Comparison of ENCODE assay signal across 8 cellular contexts in the genomic region with DNA sequence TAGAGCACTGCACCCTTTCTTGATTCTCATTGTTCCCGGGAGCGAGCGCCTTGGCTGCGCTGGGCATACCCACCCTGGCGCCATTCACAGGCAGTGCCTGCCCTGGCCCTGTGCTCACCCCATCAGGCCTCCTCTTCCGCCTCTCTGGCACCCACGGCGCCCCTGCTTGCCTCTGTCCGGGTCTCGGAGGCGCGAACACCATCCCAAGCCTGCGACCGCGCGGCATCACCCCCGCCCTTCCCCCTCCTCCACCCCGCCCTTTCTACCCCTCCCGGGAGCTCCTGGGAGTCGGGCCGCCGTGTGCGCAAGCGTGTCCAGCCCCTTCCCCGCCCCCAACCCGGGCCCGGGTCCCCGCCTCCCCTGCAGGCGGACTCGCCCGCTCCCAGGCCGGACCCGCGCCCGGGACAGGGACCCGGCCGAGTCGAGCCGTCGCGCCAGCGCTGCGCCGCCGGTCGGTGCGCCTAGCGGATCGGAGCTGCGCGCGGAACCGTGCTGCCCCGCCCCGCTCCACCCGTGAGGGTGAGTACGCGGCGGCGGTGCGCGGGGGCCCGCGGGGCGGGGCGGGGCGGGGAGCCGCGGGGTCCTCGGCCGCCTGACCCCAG. TPM values are rescaled to one million over a fixed set of nuclear protein-coding genes. Genes with fewer than 3 reads are reported as not detected.
DNase-seq lines count a peak whose midpoint lies in the region; ATAC-seq, FAIRE-seq and TF ChIP-seq lines count a peak whose summit lies in the region.

A gene with protein sequence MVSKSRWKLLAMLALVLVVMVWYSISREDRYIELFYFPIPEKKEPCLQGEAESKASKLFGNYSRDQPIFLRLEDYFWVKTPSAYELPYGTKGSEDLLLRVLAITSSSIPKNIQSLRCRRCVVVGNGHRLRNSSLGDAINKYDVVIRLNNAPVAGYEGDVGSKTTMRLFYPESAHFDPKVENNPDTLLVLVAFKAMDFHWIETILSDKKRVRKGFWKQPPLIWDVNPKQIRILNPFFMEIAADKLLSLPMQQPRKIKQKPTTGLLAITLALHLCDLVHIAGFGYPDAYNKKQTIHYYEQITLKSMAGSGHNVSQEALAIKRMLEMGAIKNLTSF (plus strand): TSS at position 363 of the 602 bp plus-strand sequence. CDS start 50,470 bp downstream, outside the sequence.

- FAIRE-seq in HepG2 (lab: Jason Lieb, UNC): no peak

- H3K27ac ChIP-seq in coronary artery (peak within 1 kb of the TSS; percentile 90 to 92), HepG2 (ENCODE audit: extremely low read length, insufficient read depth, low read length) (peak within 1 kb of the TSS; percentile 77)

- no peaks in the 10 kb centered on the region; a peak in 1 of 5 replicates for H3K27me3 ChIP-seq in HepG2 (ENCODE audit: control insufficient read depth in 1 of 2, insufficient read depth in 2 of 2, low read length in 2 of 2)

- TF ChIP-seq EP300 in HepG2 (IDR thresholded peaks at IDR 0.05; ENCODE audit: low read depth in 2 of 2, low read length in 2 of 2) (no peak), HepG2 (CRISPR knock-in tag; IDR thresholded peaks at IDR 0.05; ENCODE audit: borderline replicate concordance) (no peak)

- peak within 1 kb of the TSS; percentile 87 for H3K9ac ChIP-seq in HepG2 (ENCODE audit: insufficient read depth, low read depth, low read length)

- H3K36me3 ChIP-seq in HepG2 (replicated peaks in 1 of 2; ENCODE audit: control insufficient read depth in 1 of 2, insufficient read depth in 2 of 2, low read length in 2 of 2): no peaks in the 10 kb centered on the region

- no peak for TF ChIP-seq RAD21 in HepG2 (CRISPR knock-in tag; IDR thresholded peaks at IDR 0.05)

- in situ Hi-C loops in HepG2 (cut with HindIII; ENCODE audit: extremely low pct_ligation_motif_present, low pct_unique_long_range_greater_than_20kb): no loop called here

- peak; percentile 50 to 78 for DNase-seq in NCI-H524 (lab: John Stamatoyannopoulos, UW)
- DNase-seq in NCI-H524 treated with DMSO at 0.1 percent for 48 hours (lab: John Stamatoyannopoulos, UW): no peak
- DNase-seq in NCI-H2196 treated with DMSO at 0.1 percent for 48 hours (lab: John Stamatoyannopoulos, UW; ENCODE audit: unreplicated experiment): peak; percentile 28
- DNase-seq in activated CD4-positive, alpha-beta T cell treated with anti-CD3 and anti-CD28 coated beads for 48 hours: peak; percentile 81
- peak; percentile 89 for DNase-seq in coronary artery (ENCODE audit: low spot score)
- DNase-seq in HepG2 (ENCODE audit: low spot score): peak; percentile 68
- peak; percentile 64 to 68 for DNase-seq in stimulated activated CD4-positive, alpha-beta T cell treated with anti-CD3 and anti-CD28 coated beads, Interleukin-2, amount 100 ng/mL, for 48 hours

- peak in 1 of 2 experiments; percentile 64; a peak in 2 of 4 replicates for TF ChIP-seq POLR2A in HepG2 (IDR thresholded peaks at IDR 0.05; ENCODE audit: insufficient read depth in 1 of 2, low read depth in 2 of 2, low read length in 2 of 2)

- H3K9me3 ChIP-seq in HepG2 (ENCODE audit: low read length): no peaks in the 10 kb centered on the region

- peak within 1 kb of the TSS; percentile 51 for H2AFZ ChIP-seq in HepG2 (ENCODE audit: low read length)

- ATAC-seq in HG02852 (IDR thresholded peaks at IDR 0.05; ENCODE audit: unreplicated experiment): peak; percentile 57
- peak; percentile 69 for ATAC-seq in HepG2

- peaks cover 20% of the 10 kb centered on the region for H3K79me2 ChIP-seq in HepG2 (ENCODE audit: insufficient read depth, low read length)

- intact Hi-C loops in HepG2 (cut with micrococcal nuclease; ENCODE audit: unreplicated experiment): no loop called here

- peak within 1 kb of the TSS; percentile 91 for H3K4me2 ChIP-seq in HepG2 (ENCODE audit: low read depth, low read length)

- H3K4me3 ChIP-seq in coronary artery (peak within 1 kb of the TSS; percentile 87), HepG2 (replicated peaks in 1 of 3; ENCODE audit: insufficient read depth in 1 of 3, low read depth in 2 of 3, low read length in 3 of 3) (peak within 1 kb of the TSS; percentile 86 to 97 (median 86))

- POLR2A ChIA-PET in HepG2 (lab: Yijun Ruan, JAX): interaction anchor here (0.7 to 3.7 kb wide), 6 partner anchors 9 to 86 kb away, joined by 3 to 24 read pairs (median 4); a partner anchor contains a TSS

- CTCF ChIA-PET in HepG2 (lab: Yijun Ruan, JAX; ENCODE audit: low intra/inter-chr PET ratio, low total read pairs): no interaction called here

- TF ChIP-seq CTCF in coronary artery (IDR thresholded peaks at IDR 0.05) (no peak), HepG2 (CRISPR knock-in tag; IDR thresholded peaks at IDR 0.05) (no peak)

- no CpG with 5 or more reads among the region's 71 CpGs for WGBS in HepG2 (ENCODE audit: low lambda C conversion rate)

- H3K4me1 ChIP-seq in HepG2 (ENCODE audit: insufficient read depth, low read length): peaks cover 43% of the 10 kb centered on the region

- BruUV-seq in HepG2 (replicated peaks; lab: Mats Ljungman, UMichigan): no TSS peak

- no peaks in the 10 kb centered on the region for H4K20me1 ChIP-seq in HepG2 (ENCODE audit: insufficient read depth, low read length)

TF ChIP-seq in HepG2, 621 proteins besides CTCF, POLR2A, EP300 and RAD21 (continues in another document):
- no peak; the same call in 1 of the 2 replicates for TF ChIP-seq ARNTL (CRISPR knock-in tag; IDR thresholded peaks at IDR 0.05)
- TF ChIP-seq ELF3 (CRISPR knock-in tag; IDR thresholded peaks at IDR 0.05): peak; percentile 17; the same call in 1 of the 2 replicates
- TF ChIP-seq TARDBP (CRISPR knock-in tag; IDR thresholded peaks at IDR 0.05): no peak
- TF ChIP-seq ZNF224 (CRISPR knock-in tag; IDR thresholded peaks at IDR 0.05): no peak
- TF ChIP-seq RBM39 (IDR thresholded peaks at IDR 0.05; ENCODE audit: low read depth, low read length, poor library complexity, severe bottlenecking): no peak
- no peak for TF ChIP-seq MBNL3 (CRISPR knock-in tag; conservative IDR thresholded peaks at IDR 0.05)
- 0 out of 2 replicates have a peak, but pooled peaks have one; percentile 20 for TF ChIP-seq ERF (CRISPR knock-in tag; IDR thresholded peaks at IDR 0.05)
- no peak for TF ChIP-seq ZNF225 (CRISPR knock-in tag; IDR thresholded peaks at IDR 0.05)
- TF ChIP-seq NFATC3 (CRISPR knock-in tag; IDR thresholded peaks at IDR 0.05): no peak
- no peak for TF ChIP-seq ZFP1 (CRISPR knock-in tag; IDR thresholded peaks at IDR 0.05)
- TF ChIP-seq ZFAT (CRISPR knock-in tag; conservative IDR thresholded peaks at IDR 0.05): no peak
- TF ChIP-seq MAFK (conservative IDR thresholded peaks at IDR 0.05 in 1 of 2, IDR thresholded peaks at IDR 0.05 in 1 of 2; ENCODE audit: low read length in 2 of 2): no peak
- no peak for TF ChIP-seq HIVEP1 (CRISPR knock-in tag; IDR thresholded peaks at IDR 0.05)
- no peak for TF ChIP-seq ZNF10 (CRISPR knock-in tag; IDR thresholded peaks at IDR 0.05; ENCODE audit: borderline replicate concordance, low read depth)
- no peak for TF ChIP-seq SAFB2 (CRISPR knock-in tag; IDR thresholded peaks at IDR 0.05; ENCODE audit: borderline replicate concordance, low read depth)
- 0 out of 2 replicates have a peak, but pooled peaks have one; percentile 22 for TF ChIP-seq ZNF792 (CRISPR knock-in tag; IDR thresholded peaks at IDR 0.05)
- TF ChIP-seq ZC3H13 (CRISPR knock-in tag; IDR thresholded peaks at IDR 0.05): no peak
- TF ChIP-seq CBFB (CRISPR knock-in tag; IDR thresholded peaks at IDR 0.05): no peak
- no peak for TF ChIP-seq SIX4 (CRISPR knock-in tag; IDR thresholded peaks at IDR 0.05)
- no peak for TF ChIP-seq CHD2 (IDR thresholded peaks at IDR 0.05; ENCODE audit: low read depth, low read length)
- TF ChIP-seq SKI (IDR thresholded peaks at IDR 0.05; ENCODE audit: partially characterized antibody): no peak
- TF ChIP-seq, protein P1, sequence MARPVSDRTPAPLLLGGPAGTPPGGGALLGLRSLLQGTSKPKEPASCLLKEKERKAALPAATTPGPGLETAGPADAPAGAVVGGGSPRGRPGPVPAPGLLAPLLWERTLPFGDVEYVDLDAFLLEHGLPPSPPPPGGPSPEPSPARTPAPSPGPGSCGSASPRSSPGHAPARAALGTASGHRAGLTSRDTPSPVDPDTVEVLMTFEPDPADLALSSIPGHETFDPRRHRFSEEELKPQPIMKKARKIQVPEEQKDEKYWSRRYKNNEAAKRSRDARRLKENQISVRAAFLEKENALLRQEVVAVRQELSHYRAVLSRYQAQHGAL (CRISPR knock-in tag; IDR thresholded peaks at IDR 0.05; ENCODE audit: not compliant biosample characterization): no peak
- 0 out of 2 replicates have a peak, but pooled peaks have one; percentile 19 for TF ChIP-seq NCOA2 (CRISPR knock-in tag; IDR thresholded peaks at IDR 0.05)
- TF ChIP-seq ESRRA (CRISPR knock-in tag; IDR thresholded peaks at IDR 0.05; ENCODE audit: low read depth): no peak

RNA-seq across cellular contexts. Expression of the gene that starts here (rescaled TPM):
- 7.4 and 13.3 TPM in 2 replicates for total RNA-seq in HepG2 (2016; rRNA removed; fragmentation: Illumina TruSeq; extraction: Trizol)
- total RNA-seq in HepG2 (2016; cell fraction: cytosol; rRNA removed; fragmentation: Illumina TruSeq; extraction: Trizol; ENCODE audit: low read depth): 26.0 and 28.4 TPM in 2 replicates
- 6.5 and 14.0 TPM in 2 replicates for total RNA-seq in HepG2 (2016; cell fraction: insoluble cytoplasmic fraction; rRNA removed; fragmentation: Illumina TruSeq; extraction: Trizol)
- total RNA-seq in HepG2 (2016; cell fraction: membrane; rRNA removed; fragmentation: Illumina TruSeq; extraction: Trizol): 29.9 and 31.6 TPM in 2 replicates
- 10.2 and 12.2 TPM in 2 replicates for total RNA-seq in HepG2 (2016; cell fraction: nucleus; rRNA removed; fragmentation: Illumina TruSeq; extraction: Trizol)
- 9.1 and 12.5 TPM in 2 replicates for polyA plus RNA-seq in HepG2 (2011; rRNA removed)
- polyA plus RNA-seq in HepG2 (2011; cell fraction: cytosol; rRNA removed): 8.8 and 9.2 TPM in 2 replicates
- polyA plus RNA-seq in HepG2 (2011; cell fraction: nucleus; rRNA removed): 15.0 and 15.5 TPM in 2 replicates
- 7.8 and 8.2 TPM in 2 replicates for polyA plus RNA-seq in HepG2 (2012)
- polyA plus RNA-seq in HepG2 (2016; cell fraction: cytosol; fragmentation: Illumina TruSeq; extraction: Trizol; ENCODE audit: low read depth): 22.6 and 26.2 TPM in 2 replicates
- 7.6 and 9.2 TPM in 2 replicates for polyA plus RNA-seq in HepG2 (2016; cell fraction: insoluble cytoplasmic fraction; fragmentation: Illumina TruSeq; extraction: Trizol; ENCODE audit: low read depth)
- polyA plus RNA-seq in HepG2 (2016; cell fraction: membrane; fragmentation: Illumina TruSeq; extraction: Trizol; ENCODE audit: low read depth): 26.9 and 30.2 TPM in 2 replicates
- 24.7 and 27.7 TPM in 2 replicates for polyA plus RNA-seq in HepG2 (2016; cell fraction: nucleus; fragmentation: Illumina TruSeq; extraction: Trizol; ENCODE audit: insufficient read depth, low read depth)
- polyA minus RNA-seq in HepG2 (2011; rRNA and poly(A)+ RNA removed; ENCODE audit: low replicate concordance): 17.0 and 116 TPM in 2 replicates
- polyA minus RNA-seq in HepG2 (2011; cell fraction: cytosol; rRNA and poly(A)+ RNA removed): 3.8 and 4.3 TPM in 2 replicates
- polyA minus RNA-seq in HepG2 (2011; cell fraction: nucleus; rRNA and poly(A)+ RNA removed): 5.8 and 7.1 TPM in 2 replicates
